Comparison of ENCODE assay signal across 2 cellular contexts in the genomic region with DNA sequence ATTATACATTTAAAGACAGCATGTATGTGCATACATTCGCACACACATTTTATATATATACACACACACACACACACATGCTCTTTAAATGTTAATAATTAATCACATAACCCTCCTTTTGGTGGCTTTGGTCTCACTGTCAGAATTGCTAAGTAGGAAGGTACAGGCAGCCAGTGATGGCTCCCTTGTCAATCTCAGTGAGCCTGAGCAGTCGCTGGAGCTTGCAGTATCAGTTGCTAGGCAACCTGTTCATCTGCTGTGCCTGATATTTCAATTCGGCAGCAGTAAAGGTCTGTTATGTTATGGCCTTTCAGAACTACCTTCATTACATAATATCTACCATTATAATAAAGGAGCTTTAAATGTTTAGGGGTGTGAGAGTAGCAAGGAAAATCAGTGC.
TF ChIP-seq lines count a peak whose summit lies in the region.

No MANE protein-coding gene starts in this region.

TF ChIP-seq in GM23338, 12 proteins besides CTCF, POLR2A, EP300 and RAD21 (continues in another document):
- TF ChIP-seq CREB1 (CRISPR knock-in tag; IDR thresholded peaks at IDR 0.05; ENCODE audit: low read depth) (no peak), ZNF331 (CRISPR knock-in tag; IDR thresholded peaks at IDR 0.05; ENCODE audit: low read depth) (no peak), ZNF114 (CRISPR knock-in tag; IDR thresholded peaks at IDR 0.05) (no peak), EZH2 (IDR thresholded peaks at IDR 0.05; ENCODE audit: low read depth, unreplicated experiment) (no peak), STAT1 (IDR thresholded peaks at IDR 0.05; ENCODE audit: unreplicated experiment) (no peak), POLR2AphosphoS5 (IDR thresholded peaks at IDR 0.05; ENCODE audit: low read depth) (no peak), NANOG (IDR thresholded peaks at IDR 0.05; ENCODE audit: borderline replicate concordance) (no peak)
- TF ChIP-seq, protein P1, sequence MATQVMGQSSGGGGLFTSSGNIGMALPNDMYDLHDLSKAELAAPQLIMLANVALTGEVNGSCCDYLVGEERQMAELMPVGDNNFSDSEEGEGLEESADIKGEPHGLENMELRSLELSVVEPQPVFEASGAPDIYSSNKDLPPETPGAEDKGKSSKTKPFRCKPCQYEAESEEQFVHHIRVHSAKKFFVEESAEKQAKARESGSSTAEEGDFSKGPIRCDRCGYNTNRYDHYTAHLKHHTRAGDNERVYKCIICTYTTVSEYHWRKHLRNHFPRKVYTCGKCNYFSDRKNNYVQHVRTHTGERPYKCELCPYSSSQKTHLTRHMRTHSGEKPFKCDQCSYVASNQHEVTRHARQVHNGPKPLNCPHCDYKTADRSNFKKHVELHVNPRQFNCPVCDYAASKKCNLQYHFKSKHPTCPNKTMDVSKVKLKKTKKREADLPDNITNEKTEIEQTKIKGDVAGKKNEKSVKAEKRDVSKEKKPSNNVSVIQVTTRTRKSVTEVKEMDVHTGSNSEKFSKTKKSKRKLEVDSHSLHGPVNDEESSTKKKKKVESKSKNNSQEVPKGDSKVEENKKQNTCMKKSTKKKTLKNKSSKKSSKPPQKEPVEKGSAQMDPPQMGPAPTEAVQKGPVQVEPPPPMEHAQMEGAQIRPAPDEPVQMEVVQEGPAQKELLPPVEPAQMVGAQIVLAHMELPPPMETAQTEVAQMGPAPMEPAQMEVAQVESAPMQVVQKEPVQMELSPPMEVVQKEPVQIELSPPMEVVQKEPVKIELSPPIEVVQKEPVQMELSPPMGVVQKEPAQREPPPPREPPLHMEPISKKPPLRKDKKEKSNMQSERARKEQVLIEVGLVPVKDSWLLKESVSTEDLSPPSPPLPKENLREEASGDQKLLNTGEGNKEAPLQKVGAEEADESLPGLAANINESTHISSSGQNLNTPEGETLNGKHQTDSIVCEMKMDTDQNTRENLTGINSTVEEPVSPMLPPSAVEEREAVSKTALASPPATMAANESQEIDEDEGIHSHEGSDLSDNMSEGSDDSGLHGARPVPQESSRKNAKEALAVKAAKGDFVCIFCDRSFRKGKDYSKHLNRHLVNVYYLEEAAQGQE (IDR thresholded peaks at IDR 0.05; ENCODE audit: unreplicated experiment): no peak
- TF ChIP-seq, protein P2, sequence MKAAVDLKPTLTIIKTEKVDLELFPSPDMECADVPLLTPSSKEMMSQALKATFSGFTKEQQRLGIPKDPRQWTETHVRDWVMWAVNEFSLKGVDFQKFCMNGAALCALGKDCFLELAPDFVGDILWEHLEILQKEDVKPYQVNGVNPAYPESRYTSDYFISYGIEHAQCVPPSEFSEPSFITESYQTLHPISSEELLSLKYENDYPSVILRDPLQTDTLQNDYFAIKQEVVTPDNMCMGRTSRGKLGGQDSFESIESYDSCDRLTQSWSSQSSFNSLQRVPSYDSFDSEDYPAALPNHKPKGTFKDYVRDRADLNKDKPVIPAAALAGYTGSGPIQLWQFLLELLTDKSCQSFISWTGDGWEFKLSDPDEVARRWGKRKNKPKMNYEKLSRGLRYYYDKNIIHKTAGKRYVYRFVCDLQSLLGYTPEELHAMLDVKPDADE (IDR thresholded peaks at IDR 0.05): no peak
- TF ChIP-seq, protein P3, sequence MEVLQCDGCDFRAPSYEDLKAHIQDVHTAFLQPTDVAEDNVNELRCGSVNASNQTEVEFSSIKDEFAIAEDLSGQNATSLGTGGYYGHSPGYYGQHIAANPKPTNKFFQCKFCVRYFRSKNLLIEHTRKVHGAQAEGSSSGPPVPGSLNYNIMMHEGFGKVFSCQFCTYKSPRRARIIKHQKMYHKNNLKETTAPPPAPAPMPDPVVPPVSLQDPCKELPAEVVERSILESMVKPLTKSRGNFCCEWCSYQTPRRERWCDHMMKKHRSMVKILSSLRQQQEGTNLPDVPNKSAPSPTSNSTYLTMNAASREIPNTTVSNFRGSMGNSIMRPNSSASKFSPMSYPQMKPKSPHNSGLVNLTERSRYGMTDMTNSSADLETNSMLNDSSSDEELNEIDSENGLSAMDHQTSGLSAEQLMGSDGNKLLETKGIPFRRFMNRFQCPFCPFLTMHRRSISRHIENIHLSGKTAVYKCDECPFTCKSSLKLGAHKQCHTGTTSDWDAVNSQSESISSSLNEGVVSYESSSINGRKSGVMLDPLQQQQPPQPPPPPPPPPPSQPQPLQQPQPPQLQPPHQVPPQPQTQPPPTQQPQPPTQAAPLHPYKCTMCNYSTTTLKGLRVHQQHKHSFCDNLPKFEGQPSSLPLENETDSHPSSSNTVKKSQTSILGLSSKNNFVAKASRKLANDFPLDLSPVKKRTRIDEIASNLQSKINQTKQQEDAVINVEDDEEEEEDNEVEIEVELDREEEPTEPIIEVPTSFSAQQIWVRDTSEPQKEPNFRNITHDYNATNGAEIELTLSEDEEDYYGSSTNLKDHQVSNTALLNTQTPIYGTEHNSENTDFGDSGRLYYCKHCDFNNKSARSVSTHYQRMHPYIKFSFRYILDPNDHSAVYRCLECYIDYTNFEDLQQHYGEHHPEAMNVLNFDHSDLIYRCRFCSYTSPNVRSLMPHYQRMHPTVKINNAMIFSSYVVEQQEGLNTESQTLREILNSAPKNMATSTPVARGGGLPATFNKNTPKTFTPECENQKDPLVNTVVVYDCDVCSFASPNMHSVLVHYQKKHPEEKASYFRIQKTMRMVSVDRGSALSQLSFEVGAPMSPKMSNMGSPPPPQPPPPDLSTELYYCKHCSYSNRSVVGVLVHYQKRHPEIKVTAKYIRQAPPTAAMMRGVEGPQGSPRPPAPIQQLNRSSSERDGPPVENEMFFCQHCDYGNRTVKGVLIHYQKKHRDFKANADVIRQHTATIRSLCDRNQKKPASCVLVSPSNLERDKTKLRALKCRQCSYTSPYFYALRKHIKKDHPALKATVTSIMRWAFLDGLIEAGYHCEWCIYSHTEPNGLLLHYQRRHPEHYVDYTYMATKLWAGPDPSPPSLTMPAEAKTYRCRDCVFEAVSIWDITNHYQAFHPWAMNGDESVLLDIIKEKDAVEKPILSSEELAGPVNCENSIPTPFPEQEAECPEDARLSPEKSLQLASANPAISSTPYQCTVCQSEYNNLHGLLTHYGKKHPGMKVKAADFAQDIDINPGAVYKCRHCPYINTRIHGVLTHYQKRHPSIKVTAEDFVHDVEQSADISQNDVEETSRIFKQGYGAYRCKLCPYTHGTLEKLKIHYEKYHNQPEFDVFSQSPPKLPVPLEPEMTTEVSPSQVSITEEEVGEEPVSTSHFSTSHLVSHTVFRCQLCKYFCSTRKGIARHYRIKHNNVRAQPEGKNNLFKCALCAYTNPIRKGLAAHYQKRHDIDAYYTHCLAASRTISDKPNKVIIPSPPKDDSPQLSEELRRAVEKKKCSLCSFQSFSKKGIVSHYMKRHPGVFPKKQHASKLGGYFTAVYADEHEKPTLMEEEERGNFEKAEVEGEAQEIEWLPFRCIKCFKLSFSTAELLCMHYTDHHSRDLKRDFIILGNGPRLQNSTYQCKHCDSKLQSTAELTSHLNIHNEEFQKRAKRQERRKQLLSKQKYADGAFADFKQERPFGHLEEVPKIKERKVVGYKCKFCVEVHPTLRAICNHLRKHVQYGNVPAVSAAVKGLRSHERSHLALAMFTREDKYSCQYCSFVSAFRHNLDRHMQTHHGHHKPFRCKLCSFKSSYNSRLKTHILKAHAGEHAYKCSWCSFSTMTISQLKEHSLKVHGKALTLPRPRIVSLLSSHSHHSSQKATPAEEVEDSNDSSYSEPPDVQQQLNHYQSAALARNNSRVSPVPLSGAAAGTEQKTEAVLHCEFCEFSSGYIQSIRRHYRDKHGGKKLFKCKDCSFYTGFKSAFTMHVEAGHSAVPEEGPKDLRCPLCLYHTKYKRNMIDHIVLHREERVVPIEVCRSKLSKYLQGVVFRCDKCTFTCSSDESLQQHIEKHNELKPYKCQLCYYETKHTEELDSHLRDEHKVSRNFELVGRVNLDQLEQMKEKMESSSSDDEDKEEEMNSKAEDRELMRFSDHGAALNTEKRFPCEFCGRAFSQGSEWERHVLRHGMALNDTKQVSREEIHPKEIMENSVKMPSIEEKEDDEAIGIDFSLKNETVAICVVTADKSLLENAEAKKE (CRISPR knock-in tag; IDR thresholded peaks at IDR 0.05): no peak

TF ChIP-seq in K562, 482 proteins besides CTCF, POLR2A, EP300 and RAD21:
- TF ChIP-seq KAT8 (IDR thresholded peaks at IDR 0.05; ENCODE audit: low read depth) (no peak), RFX1 (IDR thresholded peaks at IDR 0.05) (peak; percentile 69), JUND (IDR thresholded peaks at IDR 0.05; ENCODE audit: borderline replicate concordance, low read depth, low read length) (no peak), JUND (tag; IDR thresholded peaks at IDR 0.05; ENCODE audit: borderline replicate concordance, low read depth, low read length) (no peak)
